In genomic region chr4:83455300-83456183, GRCh38 we compare ENCODE assay signal across 1 cellular context.
TF ChIP-seq lines count a peak whose summit lies in the region.

Gene HELQ (minus strand): TSS chr4:83455823. CDS start chr4:83455693, 130 bp downstream.
Gene MRPS18C (plus strand): TSS chr4:83456058. CDS start chr4:83456078, 20 bp downstream.

TF ChIP-seq in HepG2, 621 proteins besides CTCF, POLR2A, EP300 and RAD21 (continued from another document and continues in another):
- TF ChIP-seq HMGA1 (CRISPR knock-in tag; conservative IDR thresholded peaks at IDR 0.05) (no peak), BRCA1 (CRISPR knock-in tag; IDR thresholded peaks at IDR 0.05) (peak; percentile 86), SP2 (CRISPR knock-in tag; IDR thresholded peaks at IDR 0.05) (peak; percentile 46), ZMAT5 (CRISPR knock-in tag; IDR thresholded peaks at IDR 0.05; ENCODE audit: borderline replicate concordance, low read depth) (no peak), ELK4 (CRISPR knock-in tag; IDR thresholded peaks at IDR 0.05; ENCODE audit: borderline replicate concordance) (0 out of 2 replicates have a peak, but pooled peaks have one; percentile 8), NFYB (CRISPR knock-in tag; IDR thresholded peaks at IDR 0.05) (peak; percentile 79), SUZ12 (IDR thresholded peaks at IDR 0.05; ENCODE audit: low read depth, low read length) (no peak), ZNF780A (CRISPR knock-in tag; IDR thresholded peaks at IDR 0.05) (no peak), E2F5 (CRISPR knock-in tag; conservative IDR thresholded peaks at IDR 0.05) (no peak; the same call in 1 of the 2 replicates), NCOR1 (IDR thresholded peaks at IDR 0.05; ENCODE audit: borderline replicate concordance, low read length) (peak; percentile 43; the same call in 1 of the 2 replicates), ZNF777 (CRISPR knock-in tag; IDR thresholded peaks at IDR 0.05) (no peak), HOXA5 (CRISPR knock-in tag; IDR thresholded peaks at IDR 0.05) (peak; percentile 85), KLF9 (CRISPR knock-in tag; IDR thresholded peaks at IDR 0.05; ENCODE audit: low read depth) (no peak; the same call in 1 of the 2 replicates), ZNF17 (CRISPR knock-in tag; IDR thresholded peaks at IDR 0.05) (no peak), ZNF331 (CRISPR knock-in tag; IDR thresholded peaks at IDR 0.05) (peak; percentile 89), ZNF704 (CRISPR knock-in tag; IDR thresholded peaks at IDR 0.05; ENCODE audit: borderline replicate concordance) (peak; percentile 37; the same call in 1 of the 2 replicates), ZNF549 (CRISPR knock-in tag; IDR thresholded peaks at IDR 0.05) (no peak), ZNF563 (CRISPR knock-in tag; IDR thresholded peaks at IDR 0.05) (peak; percentile 75; the same call in 1 of the 2 replicates), NFAT5 (CRISPR knock-in tag; IDR thresholded peaks at IDR 0.05) (no peak), ZSCAN31 (CRISPR knock-in tag; IDR thresholded peaks at IDR 0.05; ENCODE audit: low read depth) (peak; percentile 93), ZHX1 (CRISPR knock-in tag; IDR thresholded peaks at IDR 0.05; ENCODE audit: low read depth) (peak; percentile 78; the same call in 1 of the 2 replicates), ZBTB10 (CRISPR knock-in tag; IDR thresholded peaks at IDR 0.05; ENCODE audit: borderline replicate concordance) (no peak), IRF1 (CRISPR knock-in tag; IDR thresholded peaks at IDR 0.05; ENCODE audit: low read depth) (no peak), ZNF639 (CRISPR knock-in tag; conservative IDR thresholded peaks at IDR 0.05) (peak; percentile 86), ZNF207 (IDR thresholded peaks at IDR 0.05; ENCODE audit: borderline replicate concordance) (no peak), HMGXB4 (CRISPR knock-in tag; IDR thresholded peaks at IDR 0.05; ENCODE audit: borderline replicate concordance in 1 of 2, low read depth in 1 of 2) (peak; percentile 83 to 93), ZKSCAN5 (CRISPR knock-in tag; IDR thresholded peaks at IDR 0.05) (no peak), ZNF205 (CRISPR knock-in tag; IDR thresholded peaks at IDR 0.05) (peak; percentile 93), HNRNPH1 (optimal IDR thresholded peaks at IDR 0.05; ENCODE audit: low read depth, low read length) (no peak), FOSL2 (CRISPR knock-in tag; IDR thresholded peaks at IDR 0.05) (peak; percentile 74), ZZZ3 (CRISPR knock-in tag; IDR thresholded peaks at IDR 0.05; ENCODE audit: borderline replicate concordance) (peak; percentile 41; the same call in 1 of the 2 replicates), MEIS1 (CRISPR knock-in tag; IDR thresholded peaks at IDR 0.05; ENCODE audit: borderline replicate concordance) (peak; percentile 46; the same call in 1 of the 2 replicates), ARID2 (CRISPR knock-in tag; IDR thresholded peaks at IDR 0.05; ENCODE audit: borderline replicate concordance) (peak; percentile 90), KAT2B (IDR thresholded peaks at IDR 0.05; ENCODE audit: borderline replicate concordance, low read depth, low read length) (no peak), JUND (CRISPR knock-in tag; IDR thresholded peaks at IDR 0.05) (peak; percentile 82; the same call in 1 of the 2 replicates), ZNF546 (CRISPR knock-in tag; conservative IDR thresholded peaks at IDR 0.05) (no peak), PAF1 (CRISPR knock-in tag; IDR thresholded peaks at IDR 0.05) (peak; percentile 68; the same call in 1 of the 2 replicates), ZNF451 (CRISPR knock-in tag; IDR thresholded peaks at IDR 0.05) (no peak), ZC3H13 (CRISPR knock-in tag; IDR thresholded peaks at IDR 0.05) (peak; percentile 67; the same call in 1 of the 2 replicates), MTA1 (CRISPR knock-in tag; IDR thresholded peaks at IDR 0.05; ENCODE audit: borderline replicate concordance) (peak; percentile 63; the same call in 1 of the 2 replicates), ZNF564 (CRISPR knock-in tag; IDR thresholded peaks at IDR 0.05) (no peak; the same call in 1 of the 2 replicates), PHF20 (CRISPR knock-in tag; IDR thresholded peaks at IDR 0.05) (peak; percentile 99)
